1 cellular context compared by ENCODE assay signal in genomic region chr22:49920859-49921258, GRCh38.
TF ChIP-seq lines count a peak whose summit lies in the region.

No MANE protein-coding gene starts in this region.

TF ChIP-seq in GM12878, 131 proteins besides CTCF, POLR2A, EP300 and RAD21:
- TF ChIP-seq PRDM15 (CRISPR knock-in tag; IDR thresholded peaks at IDR 0.05), result no peak
- TF ChIP-seq IRF3 (IDR thresholded peaks at IDR 0.05), result no peak
- TF ChIP-seq TAF1 (IDR thresholded peaks at IDR 0.05; ENCODE audit: borderline replicate concordance, low read depth, low read length), result no peak
- TF ChIP-seq PAX5 (IDR thresholded peaks at IDR 0.05; ENCODE audit: borderline replicate concordance, low read depth, low read length), result peak; percentile 29; the same call in 1 of the 2 replicates
- no peak for TF ChIP-seq HDAC2 (IDR thresholded peaks at IDR 0.05)
